ENCODE assay signal across 1 cellular context in genomic region chr9:119991797-119992196, GRCh38.
TF ChIP-seq lines count a peak whose summit lies in the region.

No MANE protein-coding gene starts in this region.

TF ChIP-seq in HEK293T, 16 proteins besides CTCF, POLR2A, EP300 and RAD21 (continued from another document):
- TF ChIP-seq PKNOX1 (IDR thresholded peaks at IDR 0.05) (no peak), FOXK2 (IDR thresholded peaks at IDR 0.05) (no peak)
